26 cellular contexts compared by ENCODE assay signal in genomic region chr10:5958077-5958476, GRCh38. TPM values are rescaled to one million over a fixed set of nuclear protein-coding genes. Genes with fewer than 3 reads are reported as not detected.
A peak's percentile ranks its signal among the peaks of the same experiment; 100 is the strongest.
DNase-seq lines count a peak whose midpoint lies in the region; ATAC-seq, FAIRE-seq and TF ChIP-seq lines count a peak whose summit lies in the region.
"Had no signal": no experiment of that assay in that cellular context is flagged by ENCODE, and none has a peak within 500 bp of the region (broad histone marks: within the 10 kb centered on the region; RNA-seq: fewer than 3 reads in every experiment).

No MANE protein-coding gene starts in this region.

- peak; percentile 37 for DNase-seq in AG04449 (ENCODE audit: low read depth, low spot score)
- peak; percentile 6 for DNase-seq in H7
- DNase-seq in astrocyte (ENCODE audit: low read depth), result peak; percentile 56
- DNase-seq in fibroblast of peridontal ligament (ENCODE audit: extremely low read depth), result peak; percentile 84
- DNase-seq in sigmoid colon, result no peak
- DNase-seq in activated CD4-positive, alpha-beta T cell treated with anti-CD3 and anti-CD28 coated beads, Interleukin-2, amount 50 U/mL, for 4 hours, result no peak
- DNase-seq in DMS79 treated with DMSO at 0.1 percent for 48 hours (lab: John Stamatoyannopoulos, UW), result no peak
- DNase-seq: activated naive CD4-positive, alpha-beta T cell treated with anti-CD3 and anti-CD28 coated beads, Interleukin-2, amount 10 ng/mL, durations not matched to agents 7 days and 5 days; activated T-cell treated with anti-CD3 and anti-CD28 coated beads, Interleukin-2, amount 50 U/mL, for 4 hours; C1 segment of cervical spinal cord; effector memory CD8-positive, alpha-beta T cell; GOT3; MG63; midbrain; NCI-H1417 treated with DMSO at 0.1 percent for 48 hours; NCI-H774; Right ventricle myocardium superior; stimulated activated naive CD8-positive, alpha-beta T cell treated with anti-CD3 and anti-CD28 coated beads, Interleukin-15, amount 100 ng/mL, for 72 hours had no signal

- no peak overlapping the region for H3K9ac ChIP-seq in astrocyte (ENCODE audit: low read length)
- H3K9ac ChIP-seq: parathyroid adenoma had no signal

- no peak for TF ChIP-seq CTCF in AG04449 (IDR thresholded peaks at IDR 0.05; ENCODE audit: insufficient read depth, low read length, missing control alignments)
- no peak for TF ChIP-seq CTCF in astrocyte (IDR thresholded peaks at IDR 0.05; ENCODE audit: insufficient read depth, low read depth, low read length)
- no peak for TF ChIP-seq CTCF in sigmoid colon (IDR thresholded peaks at IDR 0.05)

- H3K27me3 Mint-ChIP-seq in astrocyte (ENCODE audit: low read depth, unreplicated experiment), result peaks cover 6% of the 10 kb centered on the region
- H3K27me3 Mint-ChIP-seq: activated naive CD4-positive, alpha-beta T cell treated with anti-CD3 and anti-CD28 coated beads, Interleukin-2, amount 10 ng/mL, durations not matched to agents 7 days and 5 days; effector memory CD8-positive, alpha-beta T cell; IgD-negative memory B cell; stimulated activated naive CD8-positive, alpha-beta T cell treated with anti-CD3 and anti-CD28 coated beads, Interleukin-15, amount 100 ng/mL, for 72 hours had no signal

- H3K79me2 ChIP-seq in astrocyte (ENCODE audit: insufficient read depth, low read length), result no peaks in the 10 kb centered on the region
- H3K79me2 ChIP-seq: parathyroid adenoma had no signal

- TF ChIP-seq POLR2A in sigmoid colon (IDR thresholded peaks at IDR 0.05), result no peak

- no peak overlapping the region for H2AFZ ChIP-seq in astrocyte (ENCODE audit: low read depth, low read length)
- H2AFZ ChIP-seq: parathyroid adenoma had no signal

- H3K4me3 ChIP-seq in AG04449 (ENCODE audit: low read depth, low read length) (no peak overlapping the region), H7 (ENCODE audit: insufficient read depth, low read depth, low read length) (no peak overlapping the region), astrocyte (ENCODE audit: insufficient read depth, low read depth, low read length) (no peak overlapping the region), sigmoid colon (no peak overlapping the region)
- H3K4me3 ChIP-seq: heart left ventricle, MG63, right lobe of liver, tibial nerve had no signal

- no peak for TF ChIP-seq EP300 in sigmoid colon (IDR thresholded peaks at IDR 0.05)

- no peak overlapping the region for H3K4me3 Mint-ChIP-seq in astrocyte (ENCODE audit: unreplicated experiment)
- H3K4me3 Mint-ChIP-seq: activated naive CD4-positive, alpha-beta T cell treated with anti-CD3 and anti-CD28 coated beads, Interleukin-2, amount 10 ng/mL, durations not matched to agents 7 days and 5 days; activated T-cell treated with anti-CD3 and anti-CD28 coated beads, Interleukin-2, amount 50 U/mL, for 4 hours; effector memory CD8-positive, alpha-beta T cell; IgD-negative memory B cell; nephron; stimulated activated naive CD8-positive, alpha-beta T cell treated with anti-CD3 and anti-CD28 coated beads, Interleukin-15, amount 100 ng/mL, for 72 hours had no signal

- peaks cover 4% of the 10 kb centered on the region for H3K36me3 Mint-ChIP-seq in astrocyte (ENCODE audit: low read depth, unreplicated experiment)

- ATAC-seq in HG03108 (IDR thresholded peaks at IDR 0.05; ENCODE audit: unreplicated experiment), result no peak
- ATAC-seq: activated T-cell treated with anti-CD3 and anti-CD28 coated beads, Interleukin-2, amount 50 U/mL, for 4 hours; effector memory CD8-positive, alpha-beta T cell; heart left ventricle; left lobe of liver; right lobe of liver; stimulated activated naive CD8-positive, alpha-beta T cell treated with anti-CD3 and anti-CD28 coated beads, Interleukin-15, amount 100 ng/mL, for 72 hours had no signal

- FAIRE-seq in astrocyte (lab: Jason Lieb, UNC), result no peak

- no peaks in the 10 kb centered on the region for H3K4me1 Mint-ChIP-seq in astrocyte (ENCODE audit: low read depth, unreplicated experiment)
- H3K4me1 Mint-ChIP-seq: activated naive CD4-positive, alpha-beta T cell treated with anti-CD3 and anti-CD28 coated beads, Interleukin-2, amount 10 ng/mL, durations not matched to agents 7 days and 5 days; IgD-negative memory B cell; nephron; stimulated activated naive CD8-positive, alpha-beta T cell treated with anti-CD3 and anti-CD28 coated beads, Interleukin-15, amount 100 ng/mL, for 72 hours had no signal

- no peaks in the 10 kb centered on the region for H4K20me1 ChIP-seq in astrocyte (ENCODE audit: insufficient read depth, low read length)

- 74 to 81% methylated on average over 2 of the region's 2 CpGs for WGBS in sigmoid colon, 2 donors

- CTCF ChIA-PET in AG04449 (lab: Yijun Ruan, JAX), result interaction anchor here (1.3 kb wide), 1 partner anchor 444 kb away, joined by 4 read pairs; no protein-coding TSS in a partner anchor

- H3K27ac Mint-ChIP-seq in astrocyte (ENCODE audit: unreplicated experiment), result no peak overlapping the region
- H3K27ac Mint-ChIP-seq: activated naive CD4-positive, alpha-beta T cell treated with anti-CD3 and anti-CD28 coated beads, Interleukin-2, amount 10 ng/mL, durations not matched to agents 7 days and 5 days; IgD-negative memory B cell; nephron; stimulated activated naive CD8-positive, alpha-beta T cell treated with anti-CD3 and anti-CD28 coated beads, Interleukin-15, amount 100 ng/mL, for 72 hours had no signal

- H3K27ac ChIP-seq in astrocyte (ENCODE audit: low read depth, low read length), result no peak overlapping the region
- H3K27ac ChIP-seq in sigmoid colon, result no peak overlapping the region
- H3K27ac ChIP-seq: heart left ventricle, parathyroid adenoma, right lobe of liver, tibial nerve had no signal

- peaks cover 2% of the 10 kb centered on the region for H3K9me3 Mint-ChIP-seq in astrocyte (ENCODE audit: unreplicated experiment)
- H3K9me3 Mint-ChIP-seq: activated naive CD4-positive, alpha-beta T cell treated with anti-CD3 and anti-CD28 coated beads, Interleukin-2, amount 10 ng/mL, durations not matched to agents 7 days and 5 days; activated T-cell treated with anti-CD3 and anti-CD28 coated beads, Interleukin-2, amount 50 U/mL, for 4 hours; effector memory CD8-positive, alpha-beta T cell; IgD-negative memory B cell; nephron; stimulated activated naive CD8-positive, alpha-beta T cell treated with anti-CD3 and anti-CD28 coated beads, Interleukin-15, amount 100 ng/mL, for 72 hours had no signal

- peaks cover 11% of the 10 kb centered on the region for H3K4me1 ChIP-seq in astrocyte (ENCODE audit: insufficient read depth, low read length)
- no peaks in the 10 kb centered on the region for H3K4me1 ChIP-seq in sigmoid colon
- H3K4me1 ChIP-seq: heart left ventricle, parathyroid adenoma, right lobe of liver, tibial nerve had no signal

- intact Hi-C loops in sigmoid colon (cut with DNase I), result no loop called here

- H3K9me3 ChIP-seq in astrocyte (ENCODE audit: insufficient read depth, low read depth, low read length), result no peaks in the 10 kb centered on the region
- no peaks in the 10 kb centered on the region for H3K9me3 ChIP-seq in sigmoid colon
- H3K9me3 ChIP-seq: heart left ventricle, MG63, right lobe of liver, tibial nerve had no signal

- POLR2A ChIA-PET in AG04449 (lab: Yijun Ruan, JAX), result no interaction called here

- H3K27me3 ChIP-seq in H7 (ENCODE audit: control insufficient read depth, insufficient read depth, low read length), result no peaks in the 10 kb centered on the region
- H3K27me3 ChIP-seq in astrocyte (ENCODE audit: insufficient read depth, low read length), result no peaks in the 10 kb centered on the region
- H3K27me3 ChIP-seq in sigmoid colon, result no peaks in the 10 kb centered on the region
- H3K27me3 ChIP-seq: heart left ventricle, MG63, right lobe of liver, tibial nerve had no signal

- H3K36me3 ChIP-seq in H7 (replicated peaks; ENCODE audit: control insufficient read depth, insufficient read depth, low read length) (no peaks in the 10 kb centered on the region), astrocyte (ENCODE audit: insufficient read depth, low read length) (no peaks in the 10 kb centered on the region), sigmoid colon (peaks cover 0 to 10% (median 0%) of the 10 kb centered on the region in 4 donors)

- H3K4me2 ChIP-seq in astrocyte (ENCODE audit: low read length), result no peak overlapping the region

RNA-seq across cellular contexts. Expression of gene IL15RA, which starts 19.3 kb away (rescaled TPM):
- total RNA-seq in H7 (2014; rRNA removed; shearing (Covaris generic)), result 1.1 and 2.0 TPM in 2 replicates
- total RNA-seq in astrocyte (2.9 and 3.1 TPM in 2 replicates), sigmoid colon (10 to 100 TPM; 11.0 to 16.4 (median 13.9) TPM)
- 10 to 100 TPM in 2 of 3 donors, 1 to 10 TPM in 1; 5.5 to 23.7 (median 16.8) TPM for polyA plus RNA-seq in sigmoid colon

Comparison
In these comparisons a context has a peak if more than half of its experiments do, and no peak if none do; other contexts are left out.
1. DNase-seq: peak in AG04449 (single experiment), H7 (single experiment), astrocyte (single experiment) and fibroblast of peridontal ligament (single experiment); none in sigmoid colon (single experiment), activated CD4-positive, alpha-beta T cell treated with anti-CD3 and anti-CD28 coated beads, Interleukin-2, amount 50 U/mL, for 4 hours (0 of 2) and DMS79 treated with DMSO at 0.1 percent for 48 hours (single experiment).